Comparison of ENCODE assay signal across 9 cellular contexts in genomic region chr17:14211778-14212177, GRCh38. TPM values are rescaled to one million over a fixed set of nuclear protein-coding genes. Genes with fewer than 3 reads are reported as not detected.
DNase-seq lines count a peak whose midpoint lies in the region; ATAC-seq and TF ChIP-seq lines count a peak whose summit lies in the region.
"Had no signal": no experiment of that assay in that cellular context is flagged by ENCODE, and none has a peak within 500 bp of the region (broad histone marks: within the 10 kb centered on the region; RNA-seq: fewer than 3 reads in every experiment).

No MANE protein-coding gene starts in this region.

- ATAC-seq in HG02798 (IDR thresholded peaks at IDR 0.05; ENCODE audit: poor library complexity, unreplicated experiment) (no peak), GM19397 (IDR thresholded peaks at IDR 0.05; ENCODE audit: unreplicated experiment) (no peak)

- H3K9me2 ChIP-seq in MM.1S (replicated peaks; ENCODE audit: insufficient read depth, low read length), result no peaks in the 10 kb centered on the region

- H4K20me1 ChIP-seq in MM.1S (ENCODE audit: insufficient read depth, low read length), result no peaks in the 10 kb centered on the region

- no peaks in the 10 kb centered on the region for H3K79me2 ChIP-seq in MM.1S (ENCODE audit: low read length)

- no peaks in the 10 kb centered on the region for H3K27me3 Mint-ChIP-seq in CD8-positive, alpha-beta memory T cell
- no peaks in the 10 kb centered on the region for H3K27me3 Mint-ChIP-seq in nephron progenitor cell (ENCODE audit: low read depth, poor library complexity)
- H3K27me3 Mint-ChIP-seq in Calu3 (ENCODE audit: unreplicated experiment), result no peaks in the 10 kb centered on the region

- POLR2A ChIA-PET in CD8-positive, alpha-beta memory T cell (lab: Charles Lee), result no interaction called here

- peaks cover 16 to 34% (median 23%) of the 10 kb centered on the region in 3 donors for H3K4me1 Mint-ChIP-seq in CD8-positive, alpha-beta memory T cell
- no peaks in the 10 kb centered on the region for H3K4me1 Mint-ChIP-seq in nephron progenitor cell
- H3K4me1 Mint-ChIP-seq in Calu3 (ENCODE audit: low read depth, unreplicated experiment), result peaks cover 30% of the 10 kb centered on the region

- no peaks in the 10 kb centered on the region for H3K9me3 ChIP-seq in CD8-positive, alpha-beta memory T cell (ENCODE audit: low read length)
- H3K9me3 ChIP-seq in MM.1S (replicated peaks; ENCODE audit: insufficient read depth, low read length), result no peaks in the 10 kb centered on the region

- peak in 3 of 5 donors; percentile 20 to 53 (median 52) for DNase-seq in CD8-positive, alpha-beta memory T cell
- DNase-seq in dorsolateral prefrontal cortex (no peak), nephron progenitor cell (no peak), Calu3 (no peak), MM.1S (no peak)
- DNase-seq: NK-92 treated with Interleukin-12 subunit alpha and Interleukin-12 subunit beta, amount 100 ng/mL, for 24 hours had no signal

- peak; percentile 19; the same call in 1 of the 2 replicates for TF ChIP-seq CTCF in LNCAP (IDR thresholded peaks at IDR 0.05)
- peak in 44 of 56 donors; percentile 15 to 53 (median 37) for TF ChIP-seq CTCF in dorsolateral prefrontal cortex (IDR thresholded peaks at IDR 0.05 in 54 of 56, conservative IDR thresholded peaks at IDR 0.05 in 2 of 56; ENCODE audit: low read depth in 1 of 56, partially characterized antibody in 56 of 56)
- no peak for TF ChIP-seq CTCF in nephron progenitor cell (IDR thresholded peaks at IDR 0.05)
- TF ChIP-seq CTCF in Calu3 (IDR thresholded peaks at IDR 0.05; ENCODE audit: unreplicated experiment), result no peak
- TF ChIP-seq CTCF in MM.1S (IDR thresholded peaks at IDR 0.05; ENCODE audit: low read length), result no peak

- peaks cover 16 to 34% (median 18%) of the 10 kb centered on the region in 3 donors for H3K36me3 Mint-ChIP-seq in CD8-positive, alpha-beta memory T cell
- H3K36me3 Mint-ChIP-seq in nephron progenitor cell (ENCODE audit: low read depth), result peaks cover 65% of the 10 kb centered on the region
- H3K36me3 Mint-ChIP-seq in Calu3 (ENCODE audit: insufficient read depth, unreplicated experiment), result peaks cover 20% of the 10 kb centered on the region

- H3K4me3 ChIP-seq in CD8-positive, alpha-beta memory T cell (ENCODE audit: low read length), result no peak overlapping the region
- H3K4me3 ChIP-seq in dorsolateral prefrontal cortex (no peak overlapping the region), MM.1S (ENCODE audit: low read length) (no peak overlapping the region)

- H3K9me3 Mint-ChIP-seq in CD8-positive, alpha-beta memory T cell, result no peaks in the 10 kb centered on the region
- H3K9me3 Mint-ChIP-seq in nephron progenitor cell, result peaks cover 31% of the 10 kb centered on the region
- H3K9me3 Mint-ChIP-seq in Calu3 (ENCODE audit: low read depth, unreplicated experiment), result peaks cover 3% of the 10 kb centered on the region

- H3K27ac ChIP-seq in CD8-positive, alpha-beta memory T cell (ENCODE audit: low read depth, low read length), result no peak overlapping the region
- no peak overlapping the region for H3K27ac ChIP-seq in dorsolateral prefrontal cortex
- no peak overlapping the region for H3K27ac ChIP-seq in MM.1S (ENCODE audit: low read length)

- peak overlapping the region in 3 of 8 donors; percentile 13 to 55 (median 45) for H3K27ac Mint-ChIP-seq in CD8-positive, alpha-beta memory T cell
- H3K27ac Mint-ChIP-seq in nephron progenitor cell, result peak overlapping the region; percentile 20
- no peak overlapping the region for H3K27ac Mint-ChIP-seq in Calu3 (ENCODE audit: unreplicated experiment)

- no peak overlapping the region for H2AFZ ChIP-seq in MM.1S (ENCODE audit: low read length)

- CTCF ChIA-PET in CD8-positive, alpha-beta memory T cell (lab: Charles Lee), result interaction anchor here (1.5 kb wide), 1 partner anchor 90 kb away, joined by 8 read pairs; the partner anchor contains the start of gene HS3ST3B1
- CTCF ChIA-PET in Calu3 (lab: Charles Lee), result no interaction called here

- intact Hi-C loops in dorsolateral prefrontal cortex (cut with DNase I), result no loop called here
- intact Hi-C loops in Calu3 (cut with micrococcal nuclease; ENCODE audit: unreplicated experiment), result no loop called here

- no peak overlapping the region for H3K9ac ChIP-seq in MM.1S (ENCODE audit: low read length)

- no peak overlapping the region for H3K4me3 Mint-ChIP-seq in CD8-positive, alpha-beta memory T cell
- no peak overlapping the region for H3K4me3 Mint-ChIP-seq in nephron progenitor cell
- no peak overlapping the region for H3K4me3 Mint-ChIP-seq in Calu3 (ENCODE audit: low read depth, unreplicated experiment)

- no peaks in the 10 kb centered on the region for H3F3A ChIP-seq in MM.1S (ENCODE audit: insufficient read depth, low read length)

- H3K36me3 ChIP-seq in CD8-positive, alpha-beta memory T cell (ENCODE audit: insufficient read depth, low read length), result peaks cover 3% of the 10 kb centered on the region
- H3K36me3 ChIP-seq in MM.1S (replicated peaks; ENCODE audit: insufficient read depth, low read length), result no peaks in the 10 kb centered on the region

- no peaks in the 10 kb centered on the region for H3K27me3 ChIP-seq in CD8-positive, alpha-beta memory T cell (ENCODE audit: insufficient read depth, low read length, poor library complexity, severe bottlenecking)
- no peaks in the 10 kb centered on the region for H3K27me3 ChIP-seq in dorsolateral prefrontal cortex
- H3K27me3 ChIP-seq in MM.1S (replicated peaks; ENCODE audit: insufficient read depth, low read length), result no peaks in the 10 kb centered on the region

- no TSS peak for BruUV-seq in Calu3 (replicated peaks; lab: Mats Ljungman, UMichigan)

- no peak overlapping the region for H3K4me2 ChIP-seq in MM.1S (ENCODE audit: low read depth, low read length)

- peaks cover 6% of the 10 kb centered on the region for H3K4me1 ChIP-seq in CD8-positive, alpha-beta memory T cell (ENCODE audit: insufficient read depth, low read length)
- no peaks in the 10 kb centered on the region for H3K4me1 ChIP-seq in MM.1S (ENCODE audit: low read length)

RNA-seq across cellular contexts. Expression of gene CDRT15, which starts 24.9 kb away (rescaled TPM):
- total RNA-seq in CD8-positive, alpha-beta memory T cell, result not detected
- not detected for polyA plus RNA-seq in CD8-positive, alpha-beta memory T cell
- total RNA-seq in dorsolateral prefrontal cortex (not detected), Calu3 (2022) (not detected in 2 replicates)

Comparison
In these comparisons a context has a peak if more than half of its experiments do, and no peak if none do; other contexts are left out.
1. DNase-seq: peak in CD8-positive, alpha-beta memory T cell (3 of 5); none in dorsolateral prefrontal cortex (0 of 10), nephron progenitor cell (single experiment), Calu3 (single experiment) and MM.1S (single experiment).
2. CTCF ChIP-seq: peak in LNCAP (single experiment) and dorsolateral prefrontal cortex (44 of 56); none in nephron progenitor cell (single experiment), Calu3 (single experiment) and MM.1S (single experiment).